In genomic region chr1:66242646-66243547, GRCh38 we compare ENCODE assay signal across 9 cellular contexts.
DNase-seq lines count a peak whose midpoint lies in the region; ATAC-seq and TF ChIP-seq lines count a peak whose summit lies in the region.
"Had no signal": no experiment of that assay in that cellular context is flagged by ENCODE, and none has a peak within 500 bp of the region (broad histone marks: within the 10 kb centered on the region; RNA-seq: fewer than 3 reads in every experiment).

No MANE protein-coding gene starts in this region.

- peak; percentile 60 for DNase-seq in activated gamma-delta T cell treated with Interleukin-2 at 50 U/mL for 16 hours
- DNase-seq in activated gamma-delta T cell (lab: John Stamatoyannopoulos, UW), result no peak
- DNase-seq in NCI-H2081 (lab: John Stamatoyannopoulos, UW), result peak; percentile 83 to 89
- DNase-seq in T1000 (lab: John Stamatoyannopoulos, UW), result peak; percentile 75
- DNase-seq in astrocyte of the cerebellum (ENCODE audit: low read depth), result peak; percentile 86
- peak; percentile 93 for DNase-seq in hepatocyte (ENCODE audit: low spot score)

- H3K4me3 ChIP-seq in astrocyte of the cerebellum (ENCODE audit: low read depth, low read length), result no peak overlapping the region
- H3K4me3 ChIP-seq in hepatocyte, result no peak overlapping the region
- H3K4me3 ChIP-seq in skeletal muscle satellite cell (ENCODE audit: low read length), result no peak overlapping the region
- H3K4me3 ChIP-seq: BLaER1 treated with 17β-estradiol and CSF1 and Interleukin-3, amounts not matched to agents 10 nM and 100 nM had no signal

- H3K36me3 ChIP-seq in hepatocyte (replicated peaks; ENCODE audit: insufficient read depth, low read depth), result no peaks in the 10 kb centered on the region
- no peaks in the 10 kb centered on the region for H3K36me3 ChIP-seq in skeletal muscle satellite cell (ENCODE audit: insufficient read depth, low read length)
- H3K36me3 ChIP-seq: BLaER1 treated with 17β-estradiol and CSF1 and Interleukin-3, amounts not matched to agents 10 nM and 100 nM had no signal

- peak; percentile 100 for TF ChIP-seq CTCF in astrocyte of the cerebellum (IDR thresholded peaks at IDR 0.05; ENCODE audit: low read depth, low read length, missing control alignments)
- peak; percentile 100 for TF ChIP-seq CTCF in hepatocyte (IDR thresholded peaks at IDR 0.05; ENCODE audit: poor library complexity)

- H2AFZ ChIP-seq in hepatocyte, result no peak overlapping the region

- no peaks in the 10 kb centered on the region for H3K79me2 ChIP-seq in hepatocyte

- no peak overlapping the region for H3K27ac ChIP-seq in hepatocyte
- H3K27ac ChIP-seq: BLaER1 treated with 17β-estradiol and CSF1 and Interleukin-3, amounts not matched to agents 10 nM and 100 nM had no signal

- H3K4me1 ChIP-seq in hepatocyte (ENCODE audit: insufficient read depth) (peaks cover 5% of the 10 kb centered on the region), skeletal muscle satellite cell (ENCODE audit: control insufficient read depth, insufficient read depth, low read length) (peaks cover 20% of the 10 kb centered on the region)

- H3K9ac ChIP-seq in skeletal muscle satellite cell (ENCODE audit: low read depth, low read length), result peak overlapping the region; percentile 3
- H3K9ac ChIP-seq: BLaER1 treated with 17β-estradiol and CSF1 and Interleukin-3, amounts not matched to agents 10 nM and 100 nM had no signal

- no peaks in the 10 kb centered on the region for H4K20me1 ChIP-seq in hepatocyte (ENCODE audit: insufficient read depth, poor library complexity, severe bottlenecking)
- H4K20me1 ChIP-seq: BLaER1 treated with 17β-estradiol and CSF1 and Interleukin-3, amounts not matched to agents 10 nM and 100 nM had no signal

- no peaks in the 10 kb centered on the region for H3K9me2 ChIP-seq in hepatocyte (replicated peaks; ENCODE audit: insufficient read depth)

- 45% methylated on average over 6 of the region's 6 CpGs for WGBS in hepatocyte (ENCODE audit: low lambda C conversion rate, missing lambda C conversion rate)

- H3K4me2 ChIP-seq in hepatocyte, result no peak overlapping the region
- no peak overlapping the region for H3K4me2 ChIP-seq in skeletal muscle satellite cell (ENCODE audit: low read length)
- H3K4me2 ChIP-seq: BLaER1 treated with 17β-estradiol and CSF1 and Interleukin-3, amounts not matched to agents 10 nM and 100 nM had no signal

- no peaks in the 10 kb centered on the region for H3K9me3 ChIP-seq in hepatocyte (ENCODE audit: low read depth)
- H3K9me3 ChIP-seq in skeletal muscle satellite cell (replicated peaks; ENCODE audit: low read length), result no peaks in the 10 kb centered on the region
- H3K9me3 ChIP-seq: BLaER1 treated with 17β-estradiol and CSF1 and Interleukin-3, amounts not matched to agents 10 nM and 100 nM had no signal

- H3K27me3 ChIP-seq in hepatocyte (no peaks in the 10 kb centered on the region), skeletal muscle satellite cell (ENCODE audit: control insufficient read depth, insufficient read depth, low read length) (no peaks in the 10 kb centered on the region)
- H3K27me3 ChIP-seq: BLaER1 treated with 17β-estradiol and CSF1 and Interleukin-3, amounts not matched to agents 10 nM and 100 nM had no signal

- peak; percentile 75 for ATAC-seq in HG03045 (IDR thresholded peaks at IDR 0.05; ENCODE audit: unreplicated experiment)

- in situ Hi-C loops in astrocyte of the cerebellum (cut with HindIII; ENCODE audit: low sequenced_read_pairs), result loop anchor here (10.0 to 25.0 kb wide), 2 partner anchors 212 to 281 kb away; no protein-coding TSS in a partner anchor
